Comparison of ENCODE assay signal across 38 cellular contexts in genomic region chr1:11757047-11757446, GRCh38. TPM values are rescaled to one million over a fixed set of nuclear protein-coding genes. Genes with fewer than 3 reads are reported as not detected.
"Had no signal": no experiment of that assay in that cellular context is flagged by ENCODE, and none has a peak within 500 bp of the region (broad histone marks: within the 10 kb centered on the region; RNA-seq: fewer than 3 reads in every experiment).

No MANE protein-coding gene starts in this region.

- H3K27ac ChIP-seq: ascending aorta, cardiac muscle cell, VCaP had no signal

- FAIRE-seq: bronchial epithelial cell, TTC549 had no signal

- DNase-seq: activated CD4-positive, alpha-beta memory T cell treated with anti-CD3 and anti-CD28 coated beads, Interleukin-2, amount 10 ng/mL, durations not matched to agents 7 days and 5 days; activated CD4-positive, alpha-beta T cell treated with anti-CD3 and anti-CD28 coated beads for 1 hour; activated CD4-positive, alpha-beta T cell treated with anti-CD3 and anti-CD28 coated beads for 36 hours; activated CD4-positive, alpha-beta T cell treated with anti-CD3 and anti-CD28 coated beads for 48 hours; activated CD4-positive, alpha-beta T cell treated with anti-CD3 and anti-CD28 coated beads, Interleukin-2, amount 10 ng/mL, durations not matched to agents 7 days and 5 days; activated CD4-positive, alpha-beta T cell treated with anti-CD3 and anti-CD28 coated beads, Interleukin-2, amount 50 U/mL, for 48 hours; activated CD4-positive, CD25-positive, alpha-beta regulatory T cell; activated CD8-positive, alpha-beta memory T cell treated with anti-CD3 and anti-CD28 coated beads for 24 hours; activated CD8-positive, alpha-beta memory T cell treated with anti-CD3 and anti-CD28 coated beads, Interleukin-2, amount 10 ng/mL, durations not matched to agents 7 days and 5 days; activated CD8-positive, alpha-beta memory T cell treated with anti-CD3 and anti-CD28 coated beads, Interleukin-2, amount 50 U/mL, for 48 hours; activated CD8-positive, alpha-beta T cell treated with anti-CD3 and anti-CD28 coated beads, Interleukin-2, amount 10 ng/mL, durations not matched to agents 7 days and 5 days; activated effector memory CD4-positive, alpha-beta T cell treated with Interleukin-2 at 50 U/mL for 16 hours; activated gamma-delta T cell; activated naive CD4-positive, alpha-beta T cell treated with anti-CD3 and anti-CD28 coated beads, Interleukin-2, amount 10 ng/mL, durations not matched to agents 7 days and 5 days; activated naive CD4-positive, alpha-beta T cell treated with Interleukin-2 at 50 U/mL for 16 hours; activated naive CD8-positive, alpha-beta T cell treated with anti-CD3 and anti-CD28 coated beads, Interleukin-2, amount 10 ng/mL, durations not matched to agents 7 days and 5 days; activated naive CD8-positive, alpha-beta T cell treated with anti-CD3 and anti-CD28 coated beads, Interleukin-2, amount 50 U/mL, for 24 hours; activated T-cell treated with anti-CD3 and anti-CD28 coated beads, Interleukin-2, amount 50 U/mL, for 24 hours; activated T-cell treated with anti-CD3 and anti-CD28 coated beads, Interleukin-2, amount 50 U/mL, for 48 hours; amygdala; anterior cingulate cortex; caudate nucleus; T-helper 1 cell; T-helper 2 cell; T-helper 9 cell had no signal

- H3K4me3 ChIP-seq: ascending aorta, cardiac muscle cell had no signal

- H3K4me3 Mint-ChIP-seq: activated CD4-positive, alpha-beta memory T cell treated with anti-CD3 and anti-CD28 coated beads, Interleukin-2, amount 10 ng/mL, durations not matched to agents 7 days and 5 days; activated CD4-positive, alpha-beta T cell treated with anti-CD3 and anti-CD28 coated beads for 36 hours; activated CD4-positive, alpha-beta T cell treated with anti-CD3 and anti-CD28 coated beads, Interleukin-2, amount 10 ng/mL, durations not matched to agents 7 days and 5 days; activated CD8-positive, alpha-beta memory T cell treated with anti-CD3 and anti-CD28 coated beads, Interleukin-2, amount 10 ng/mL, durations not matched to agents 7 days and 5 days; activated CD8-positive, alpha-beta T cell treated with anti-CD3 and anti-CD28 coated beads, Interleukin-2, amount 10 ng/mL, durations not matched to agents 7 days and 5 days; activated naive CD4-positive, alpha-beta T cell treated with anti-CD3 and anti-CD28 coated beads, Interleukin-2, amount 10 ng/mL, durations not matched to agents 7 days and 5 days; activated naive CD4-positive, alpha-beta T cell treated with anti-CD3 and anti-CD28 coated beads, Interleukin-2, amount 50 U/mL, for 24 hours; activated naive CD8-positive, alpha-beta T cell; activated naive CD8-positive, alpha-beta T cell treated with anti-CD3 and anti-CD28 coated beads, Interleukin-2, amount 10 ng/mL, durations not matched to agents 7 days and 5 days; activated naive CD8-positive, alpha-beta T cell treated with anti-CD3 and anti-CD28 coated beads, Interleukin-2, amount 50 U/mL, for 24 hours; activated T-cell treated with anti-CD3 and anti-CD28 coated beads, Interleukin-2, amount 50 U/mL, for 24 hours; brain; T-helper 1 cell treated with Interleukin-12 subunit alpha and Interleukin-12 subunit beta and Interleukin-4 antibody, amounts not matched to agents 30 μg/mL and 1 μg/mL, for 36 hours; T-helper 2 cell treated with Interferon-gamma antibody and Interleukin-4, amounts not matched to agents 5 μg/mL and 100 μg/mL, for 36 hours had no signal

- H3K36me3 ChIP-seq: ascending aorta, cardiac muscle cell had no signal

- H3K9me3 ChIP-seq: ascending aorta had no signal

- H3K36me3 Mint-ChIP-seq: activated CD8-positive, alpha-beta memory T cell treated with anti-CD3 and anti-CD28 coated beads, Interleukin-2, amount 10 ng/mL, durations not matched to agents 7 days and 5 days; activated naive CD4-positive, alpha-beta T cell treated with anti-CD3 and anti-CD28 coated beads, Interleukin-2, amount 10 ng/mL, durations not matched to agents 7 days and 5 days; activated naive CD4-positive, alpha-beta T cell treated with anti-CD3 and anti-CD28 coated beads, Interleukin-2, amount 50 U/mL, for 24 hours; activated naive CD8-positive, alpha-beta T cell; activated naive CD8-positive, alpha-beta T cell treated with anti-CD3 and anti-CD28 coated beads, Interleukin-2, amount 10 ng/mL, durations not matched to agents 7 days and 5 days; brain had no signal

- H3K9me3 Mint-ChIP-seq: activated CD4-positive, alpha-beta memory T cell treated with anti-CD3 and anti-CD28 coated beads, Interleukin-2, amount 10 ng/mL, durations not matched to agents 7 days and 5 days; activated CD4-positive, alpha-beta T cell treated with anti-CD3 and anti-CD28 coated beads, Interleukin-2, amount 10 ng/mL, durations not matched to agents 7 days and 5 days; activated naive CD4-positive, alpha-beta T cell treated with anti-CD3 and anti-CD28 coated beads, Interleukin-2, amount 10 ng/mL, durations not matched to agents 7 days and 5 days; activated naive CD4-positive, alpha-beta T cell treated with anti-CD3 and anti-CD28 coated beads, Interleukin-2, amount 50 U/mL, for 24 hours; activated naive CD8-positive, alpha-beta T cell treated with anti-CD3 and anti-CD28 coated beads, Interleukin-2, amount 10 ng/mL, durations not matched to agents 7 days and 5 days; activated naive CD8-positive, alpha-beta T cell treated with anti-CD3 and anti-CD28 coated beads, Interleukin-2, amount 50 U/mL, for 24 hours; activated T-cell treated with anti-CD3 and anti-CD28 coated beads, Interleukin-2, amount 50 U/mL, for 24 hours; activated T-helper 2 cell treated with anti-CD3 and anti-CD28 coated beads, Interferon-gamma antibody, Interleukin-2, Interleukin-4, amounts not matched to agents 10 μg/mL and 5 μg/mL and 100 μg/mL, durations not matched to agents 14 hours and 24 hours and 36 hours; T-helper 1 cell treated with Interleukin-12 subunit alpha and Interleukin-12 subunit beta and Interleukin-4 antibody, amounts not matched to agents 30 μg/mL and 1 μg/mL, for 36 hours; T-helper 2 cell treated with Interferon-gamma antibody and Interleukin-4, amounts not matched to agents 5 μg/mL and 100 μg/mL, for 36 hours had no signal

- H3K27ac Mint-ChIP-seq: activated CD4-positive, alpha-beta memory T cell treated with anti-CD3 and anti-CD28 coated beads, Interleukin-2, amount 10 ng/mL, durations not matched to agents 7 days and 5 days; activated CD4-positive, alpha-beta T cell treated with anti-CD3 and anti-CD28 coated beads for 36 hours; activated CD4-positive, alpha-beta T cell treated with anti-CD3 and anti-CD28 coated beads, Interleukin-2, amount 10 ng/mL, durations not matched to agents 7 days and 5 days; activated CD8-positive, alpha-beta memory T cell treated with anti-CD3 and anti-CD28 coated beads, Interleukin-2, amount 10 ng/mL, durations not matched to agents 7 days and 5 days; activated CD8-positive, alpha-beta T cell treated with anti-CD3 and anti-CD28 coated beads, Interleukin-2, amount 10 ng/mL, durations not matched to agents 7 days and 5 days; activated naive CD4-positive, alpha-beta T cell treated with anti-CD3 and anti-CD28 coated beads, Interleukin-2, amount 10 ng/mL, durations not matched to agents 7 days and 5 days; activated naive CD4-positive, alpha-beta T cell treated with anti-CD3 and anti-CD28 coated beads, Interleukin-2, amount 50 U/mL, for 24 hours; activated naive CD8-positive, alpha-beta T cell; activated naive CD8-positive, alpha-beta T cell treated with anti-CD3 and anti-CD28 coated beads, Interleukin-2, amount 50 U/mL, for 24 hours; activated T-cell treated with anti-CD3 and anti-CD28 coated beads, Interleukin-2, amount 50 U/mL, for 24 hours; activated T-helper 2 cell treated with anti-CD3 and anti-CD28 coated beads, Interferon-gamma antibody, Interleukin-2, Interleukin-4, amounts not matched to agents 10 μg/mL and 5 μg/mL and 100 μg/mL, durations not matched to agents 14 hours and 24 hours and 36 hours; brain; T-helper 1 cell treated with Interleukin-12 subunit alpha and Interleukin-12 subunit beta and Interleukin-4 antibody, amounts not matched to agents 30 μg/mL and 1 μg/mL, for 36 hours; T-helper 2 cell treated with Interferon-gamma antibody and Interleukin-4, amounts not matched to agents 5 μg/mL and 100 μg/mL, for 36 hours had no signal

- H3K4me1 Mint-ChIP-seq: activated CD4-positive, alpha-beta T cell treated with anti-CD3 and anti-CD28 coated beads for 36 hours; activated naive CD4-positive, alpha-beta T cell treated with anti-CD3 and anti-CD28 coated beads, Interleukin-2, amount 50 U/mL, for 24 hours; activated naive CD8-positive, alpha-beta T cell treated with anti-CD3 and anti-CD28 coated beads, Interleukin-2, amount 50 U/mL, for 24 hours had no signal

- ATAC-seq: activated CD4-positive, alpha-beta T cell treated with anti-CD3 and anti-CD28 coated beads for 36 hours; activated CD4-positive, CD25-positive, alpha-beta regulatory T cell treated with anti-CD3 and anti-CD28 coated beads, Interleukin-2, amount 50 U/mL, for 24 hours; activated CD8-positive, alpha-beta memory T cell treated with anti-CD3 and anti-CD28 coated beads, Interleukin-2, amount 10 ng/mL, durations not matched to agents 7 days and 5 days; activated CD8-positive, alpha-beta T cell treated with anti-CD3 and anti-CD28 coated beads, Interleukin-2, amount 10 ng/mL, durations not matched to agents 7 days and 5 days; activated naive CD8-positive, alpha-beta T cell treated with anti-CD3 and anti-CD28 coated beads, Interleukin-2, amount 50 U/mL, for 24 hours had no signal

RNA-seq across cellular contexts. Expression of gene C1orf167, which starts 4.9 kb away (rescaled TPM):
- total RNA-seq: activated CD4-positive, alpha-beta T cell treated with anti-CD3 and anti-CD28 coated beads for 36 hours; activated CD4-positive, alpha-beta T cell treated with anti-CD3 and anti-CD28 coated beads, Interleukin-2, amount 10 ng/mL, durations not matched to agents 7 days and 5 days; activated CD8-positive, alpha-beta memory T cell treated with anti-CD3 and anti-CD28 coated beads, Interleukin-2, amount 10 ng/mL, durations not matched to agents 7 days and 5 days; activated CD8-positive, alpha-beta T cell treated with anti-CD3 and anti-CD28 coated beads, Interleukin-2, amount 10 ng/mL, durations not matched to agents 7 days and 5 days; activated naive CD8-positive, alpha-beta T cell treated with anti-CD3 and anti-CD28 coated beads, Interleukin-2, amount 10 ng/mL, durations not matched to agents 7 days and 5 days; activated T-helper 2 cell treated with anti-CD3 and anti-CD28 coated beads, Interferon-gamma antibody, Interleukin-2, Interleukin-4, amounts not matched to agents 10 μg/mL and 5 μg/mL and 100 μg/mL, durations not matched to agents 14 hours and 24 hours and 36 hours; ascending aorta; bronchial epithelial cell; cerebellum had no signal
